15 cellular contexts compared by ENCODE assay signal in the genomic region with DNA sequence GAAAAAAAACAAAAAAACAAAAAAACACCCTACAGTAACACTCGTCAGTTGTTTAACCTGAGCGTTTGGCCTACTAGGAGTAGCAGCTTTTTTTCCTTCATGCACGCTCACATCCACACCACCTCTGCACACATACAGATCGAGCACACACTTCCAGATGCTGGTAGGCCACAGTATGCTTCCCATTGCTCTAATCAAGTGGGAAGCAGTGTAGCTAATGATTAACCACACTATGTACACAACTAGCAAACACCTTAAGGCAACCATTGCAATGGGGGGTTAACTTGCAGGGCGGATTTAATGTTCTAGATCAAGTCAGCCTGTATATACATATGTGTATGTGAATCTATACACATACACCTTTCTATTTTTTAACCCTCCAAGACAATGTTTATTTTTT.
DNase-seq lines count a peak whose midpoint lies in the region; ATAC-seq, FAIRE-seq and TF ChIP-seq lines count a peak whose summit lies in the region.
"Had no signal": no experiment of that assay in that cellular context is flagged by ENCODE, and none has a peak within 500 bp of the region (broad histone marks: within the 10 kb centered on the region; RNA-seq: fewer than 3 reads in every experiment).

No MANE protein-coding gene starts in this region.

- no peaks in the 10 kb centered on the region for H3K27me3 Mint-ChIP-seq in activated CD4-positive, alpha-beta T cell treated with anti-CD3 and anti-CD28 coated beads, Interleukin-2, amount 10 ng/mL, durations not matched to agents 24 days and 14 days

- peak; percentile 18 for DNase-seq in activated CD4-positive, alpha-beta T cell treated with anti-CD3 and anti-CD28 coated beads, Interleukin-2, amount 10 ng/mL, durations not matched to agents 24 days and 14 days
- DNase-seq in activated CD4-positive, alpha-beta T cell treated with anti-CD3 and anti-CD28 coated beads for 4 hours, result no peak
- no peak for DNase-seq in Panc1 (ENCODE audit: low read depth, low spot score)
- no peak for DNase-seq in left lobe of liver (ENCODE audit: low spot score)
- DNase-seq in small intestine, result peak; percentile 33
- DNase-seq in left lung, result no peak
- DNase-seq in H4 (ENCODE audit: low spot score), result no peak
- DNase-seq in G401 (ENCODE audit: low spot score), result no peak
- DNase-seq: 8988T; CD8-positive, alpha-beta T cell; DMS 273 treated with DMSO at 0.1 percent for 48 hours; H9; NCI-H187 treated with DMSO at 0.1 percent for 48 hours; SJCRH30 had no signal

- H3K9me3 ChIP-seq in Panc1 (ENCODE audit: control insufficient read depth, insufficient read depth, low read depth, low read length), result no peaks in the 10 kb centered on the region
- no peaks in the 10 kb centered on the region for H3K9me3 ChIP-seq in small intestine (ENCODE audit: control insufficient read depth, low read depth)
- no peaks in the 10 kb centered on the region for H3K9me3 ChIP-seq in left lung
- H3K9me3 ChIP-seq: BLaER1, SJCRH30 had no signal

- H3K4me1 ChIP-seq in Panc1 (ENCODE audit: control insufficient read depth, insufficient read depth, low read length) (no peaks in the 10 kb centered on the region), small intestine (ENCODE audit: control insufficient read depth in 2 of 2, insufficient read depth in 1 of 2, low read depth in 1 of 2, low read length in 1 of 2) (peaks cover 0 to 7% of the 10 kb centered on the region in 2 donors), left lung (peaks cover 6 to 11% of the 10 kb centered on the region in 2 donors)
- H3K4me1 ChIP-seq: SJCRH30 had no signal

- intact Hi-C loops in activated CD4-positive, alpha-beta T cell treated with anti-CD3 and anti-CD28 coated beads, Interleukin-2, amount 10 ng/mL, durations not matched to agents 24 days and 14 days (cut with micrococcal nuclease), result no loop called here
- intact Hi-C loops in Panc1 (cut with micrococcal nuclease; ENCODE audit: unreplicated experiment) (no loop called here), left lung (cut with DNase I) (no loop called here)

- FAIRE-seq in small intestine (lab: Jason Lieb, UNC), result no peak

- WGBS in small intestine, 3 donors, result 81 to 83% (median 82%) methylated on average over 5 of the region's 5 CpGs

- CTCF ChIA-PET in Panc1 (lab: Charles Lee), result no interaction called here

- H3K27me3 ChIP-seq in Panc1 (ENCODE audit: control insufficient read depth, insufficient read depth, low read length), result no peaks in the 10 kb centered on the region
- H3K27me3 ChIP-seq in small intestine (ENCODE audit: control insufficient read depth in 2 of 2, insufficient read depth in 2 of 2, low read length in 2 of 2), result no peaks in the 10 kb centered on the region
- H3K27me3 ChIP-seq in left lung, result no peaks in the 10 kb centered on the region
- H3K27me3 ChIP-seq: BLaER1, SJCRH30 had no signal

- BruUV-seq in Panc1 (replicated peaks; lab: Mats Ljungman, UMichigan), result TSS peak; percentile 26

- H3K4me1 Mint-ChIP-seq in activated CD4-positive, alpha-beta T cell treated with anti-CD3 and anti-CD28 coated beads, Interleukin-2, amount 10 ng/mL, durations not matched to agents 24 days and 14 days, result peaks cover 16% of the 10 kb centered on the region
- H3K4me1 Mint-ChIP-seq: H9 had no signal

- H3K36me3 ChIP-seq in Panc1 (ENCODE audit: control insufficient read depth, insufficient read depth, low read length) (no peaks in the 10 kb centered on the region; the same call in none of the 2 replicates), small intestine (ENCODE audit: control insufficient read depth in 2 of 2, insufficient read depth in 2 of 2, low read length in 2 of 2) (peaks cover 1 to 5% of the 10 kb centered on the region in 2 donors), left lung (peaks cover 5 to 61% of the 10 kb centered on the region in 2 donors)
- H3K36me3 ChIP-seq: BLaER1 had no signal

- H3K27ac Mint-ChIP-seq in activated CD4-positive, alpha-beta T cell treated with anti-CD3 and anti-CD28 coated beads, Interleukin-2, amount 10 ng/mL, durations not matched to agents 24 days and 14 days, result no peak overlapping the region
- H3K27ac Mint-ChIP-seq: CD8-positive, alpha-beta T cell; H9 had no signal

- in situ Hi-C loops in Panc1 (cut with HindIII; ENCODE audit: low pct_unique_long_range_greater_than_20kb, low sequenced_read_pairs), result no loop called here
- in situ Hi-C loops in G401 (cut with HindIII; ENCODE audit: low sequenced_read_pairs), result no loop called here

- no peak overlapping the region for H3K27ac ChIP-seq in Panc1 (ENCODE audit: low read length)
- no peak overlapping the region for H3K27ac ChIP-seq in small intestine (ENCODE audit: low read depth in 1 of 2, low read length in 1 of 2)
- no peak overlapping the region for H3K27ac ChIP-seq in left lung
- H3K27ac ChIP-seq: BLaER1, SJCRH30 had no signal

- POLR2A ChIA-PET in Panc1 (lab: Charles Lee), result no interaction called here

- peaks cover 3% of the 10 kb centered on the region for H3K9me3 Mint-ChIP-seq in activated CD4-positive, alpha-beta T cell treated with anti-CD3 and anti-CD28 coated beads, Interleukin-2, amount 10 ng/mL, durations not matched to agents 24 days and 14 days
- H3K9me3 Mint-ChIP-seq: CD8-positive, alpha-beta T cell; H9 had no signal

- no peak overlapping the region for H3K4me3 Mint-ChIP-seq in activated CD4-positive, alpha-beta T cell treated with anti-CD3 and anti-CD28 coated beads, Interleukin-2, amount 10 ng/mL, durations not matched to agents 24 days and 14 days
- H3K4me3 Mint-ChIP-seq: CD8-positive, alpha-beta T cell; H9 had no signal

- TF ChIP-seq CTCF in Panc1 (IDR thresholded peaks at IDR 0.05) (no peak), left lung (IDR thresholded peaks at IDR 0.05) (no peak)

- peaks cover 49% of the 10 kb centered on the region for H3K36me3 Mint-ChIP-seq in activated CD4-positive, alpha-beta T cell treated with anti-CD3 and anti-CD28 coated beads, Interleukin-2, amount 10 ng/mL, durations not matched to agents 24 days and 14 days (ENCODE audit: low read depth)

- ATAC-seq in Panc1 (no peak), left lobe of liver (peak; percentile 58), left lung (no peak)
- ATAC-seq: CD8-positive, alpha-beta T cell had no signal

- H3K4me3 ChIP-seq in Panc1 (ENCODE audit: low read depth in 2 of 2, low read length in 2 of 2) (no peak overlapping the region), small intestine (ENCODE audit: low read depth in 1 of 2, low read length in 2 of 2) (no peak overlapping the region), left lung (no peak overlapping the region)
- H3K4me3 ChIP-seq: BLaER1, SJCRH30 had no signal

Comparison
In these comparisons a context has a peak if more than half of its experiments do, and no peak if none do; other contexts are left out.
1. DNase-seq: peak in activated CD4-positive, alpha-beta T cell treated with anti-CD3 and anti-CD28 coated beads, Interleukin-2, amount 10 ng/mL, durations not matched to agents 24 days and 14 days (single experiment) and small intestine (single experiment); none in activated CD4-positive, alpha-beta T cell treated with anti-CD3 and anti-CD28 coated beads for 4 hours (0 of 2), Panc1 (single experiment), left lobe of liver (single experiment), left lung (0 of 2), H4 (single experiment) and G401 (single experiment).